15 cellular contexts compared by ENCODE assay signal in the genomic region with DNA sequence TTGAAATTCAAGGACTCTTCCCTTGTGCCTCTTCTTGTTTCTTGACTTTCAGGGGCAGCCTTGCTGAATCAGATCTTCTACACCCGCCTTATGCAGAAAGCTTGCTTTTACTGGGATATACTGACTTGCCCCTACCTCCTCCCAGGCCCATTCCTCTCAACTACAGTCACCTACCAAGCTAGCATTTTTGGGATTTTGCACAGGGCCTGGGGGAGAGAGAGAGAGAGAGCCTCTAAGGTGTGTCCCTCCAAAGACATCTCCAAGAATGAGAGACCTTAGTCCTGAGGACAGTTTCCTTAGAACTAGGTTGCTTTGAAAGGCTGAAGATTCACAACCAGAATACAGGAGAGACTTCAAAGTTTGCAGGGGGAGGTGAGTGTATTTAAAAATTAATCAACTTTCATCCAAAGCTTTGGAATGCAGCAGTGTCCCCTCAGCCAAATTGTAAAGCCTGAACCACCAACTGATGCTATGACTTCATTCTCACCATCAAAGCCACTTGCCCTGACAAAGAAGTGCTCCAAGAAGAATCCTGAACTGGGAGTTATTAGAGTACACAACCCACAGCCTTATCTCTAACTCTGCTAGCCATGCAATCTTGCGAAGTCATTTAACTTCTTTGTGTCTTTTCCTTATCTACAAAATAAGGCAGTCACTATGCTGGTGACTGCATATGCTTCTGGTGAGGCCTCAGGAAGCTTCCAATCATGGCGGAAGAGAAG.
DNase-seq lines count a peak whose midpoint lies in the region; ATAC-seq and TF ChIP-seq lines count a peak whose summit lies in the region.
"Had no signal": no experiment of that assay in that cellular context is flagged by ENCODE, and none has a peak within 500 bp of the region (broad histone marks: within the 10 kb centered on the region; RNA-seq: fewer than 3 reads in every experiment).

No MANE protein-coding gene starts in this region.

- H3K4me3 Mint-ChIP-seq in activated CD4-positive, alpha-beta T cell treated with anti-CD3 and anti-CD28 coated beads, Interleukin-2, amount 10 ng/mL, durations not matched to agents 7 days and 5 days: no peak overlapping the region
- no peak overlapping the region for H3K4me3 Mint-ChIP-seq in CD8-positive, alpha-beta memory T cell
- peak overlapping the region; percentile 56 for H3K4me3 Mint-ChIP-seq in T-helper 2 cell treated with Interferon-gamma antibody and Interleukin-4, amounts not matched to agents 5 μg/mL and 100 μg/mL, for 36 hours
- H3K4me3 Mint-ChIP-seq in activated T-cell treated with anti-CD3 and anti-CD28 coated beads, Interleukin-2, amount 50 U/mL, for 72 hours: no peak overlapping the region
- no peak overlapping the region for H3K4me3 Mint-ChIP-seq in osteocyte (ENCODE audit: unreplicated experiment)
- H3K4me3 Mint-ChIP-seq: HFFc6 had no signal

- H3K9me3 Mint-ChIP-seq in activated CD4-positive, alpha-beta T cell treated with anti-CD3 and anti-CD28 coated beads, Interleukin-2, amount 10 ng/mL, durations not matched to agents 7 days and 5 days: peaks cover 27% of the 10 kb centered on the region
- H3K9me3 Mint-ChIP-seq in CD8-positive, alpha-beta memory T cell: peaks cover 0 to 3% (median 0%) of the 10 kb centered on the region in 5 donors
- peaks cover 20% of the 10 kb centered on the region for H3K9me3 Mint-ChIP-seq in T-helper 2 cell treated with Interferon-gamma antibody and Interleukin-4, amounts not matched to agents 5 μg/mL and 100 μg/mL, for 36 hours
- peaks cover 0 to 4% of the 10 kb centered on the region in 2 donors for H3K9me3 Mint-ChIP-seq in activated T-cell treated with anti-CD3 and anti-CD28 coated beads, Interleukin-2, amount 50 U/mL, for 72 hours
- no peaks in the 10 kb centered on the region for H3K9me3 Mint-ChIP-seq in osteocyte (ENCODE audit: unreplicated experiment)

- TF ChIP-seq CTCF in esophagus muscularis mucosa (IDR thresholded peaks at IDR 0.05) (no peak), osteocyte (IDR thresholded peaks at IDR 0.05) (no peak)

- H3K27ac ChIP-seq in CD8-positive, alpha-beta memory T cell (ENCODE audit: low read depth, low read length): peak overlapping the region; percentile 51
- H3K27ac ChIP-seq in esophagus muscularis mucosa (replicated peaks in 1 of 4): no peak overlapping the region
- H3K27ac ChIP-seq: BLaER1 treated with 17β-estradiol and CSF1 and Interleukin-3, amounts not matched to agents 10 nM and 100 nM had no signal

- in situ Hi-C loops in KBM-7 (cut with MboI; ENCODE audit: low pct_unique_long_range_greater_than_20kb, low sequenced_read_pairs): no loop called here

- H3K27ac Mint-ChIP-seq in activated CD4-positive, alpha-beta T cell treated with anti-CD3 and anti-CD28 coated beads, Interleukin-2, amount 10 ng/mL, durations not matched to agents 7 days and 5 days: peak overlapping the region; percentile 72
- H3K27ac Mint-ChIP-seq in CD8-positive, alpha-beta memory T cell: peak overlapping the region in 1 of 8 donors; percentile 38
- peak overlapping the region; percentile 81 for H3K27ac Mint-ChIP-seq in T-helper 2 cell treated with Interferon-gamma antibody and Interleukin-4, amounts not matched to agents 5 μg/mL and 100 μg/mL, for 36 hours
- H3K27ac Mint-ChIP-seq in activated T-cell treated with anti-CD3 and anti-CD28 coated beads, Interleukin-2, amount 50 U/mL, for 72 hours: no peak overlapping the region
- H3K27ac Mint-ChIP-seq in osteocyte (ENCODE audit: unreplicated experiment): no peak overlapping the region
- H3K27ac Mint-ChIP-seq: HFFc6 had no signal

- H3K4me3 ChIP-seq in CD8-positive, alpha-beta memory T cell (ENCODE audit: low read length): no peak overlapping the region
- H3K4me3 ChIP-seq in esophagus muscularis mucosa: no peak overlapping the region
- H3K4me3 ChIP-seq: BLaER1 treated with 17β-estradiol and CSF1 and Interleukin-3, amounts not matched to agents 10 nM and 100 nM had no signal

- no peak for DNase-seq in activated CD4-positive, alpha-beta T cell treated with anti-CD3 and anti-CD28 coated beads, Interleukin-2, amount 10 ng/mL, durations not matched to agents 7 days and 5 days
- DNase-seq in activated CD4-positive, alpha-beta T cell treated with anti-CD3 and anti-CD28 coated beads, Interleukin-2, amount 50 U/mL, for 4 hours: no peak
- DNase-seq in CD8-positive, alpha-beta memory T cell: no peak
- no peak for DNase-seq in T-helper 2 cell treated with Interferon-gamma antibody and Interleukin-4, amounts not matched to agents 5 μg/mL and 100 μg/mL, for 36 hours (ENCODE audit: low spot score)
- DNase-seq in esophagus muscularis mucosa (ENCODE audit: extremely low spot score) (peak; percentile 42), KBM-7 (no peak), osteocyte (ENCODE audit: extremely low spot score, unreplicated experiment) (no peak)
- DNase-seq in activated T-cell treated with anti-CD3 and anti-CD28 coated beads, Interleukin-2, amount 50 U/mL, for 72 hours: no peak
- DNase-seq: DMS153, HFFc6, MV-4-11, NCI-H1417 treated with DMSO at 0.1 percent for 48 hours, NCI-H2029 treated with DMSO at 0.1 percent for 48 hours, NCI-H524 had no signal

- peaks cover 15% of the 10 kb centered on the region for H3K27me3 Mint-ChIP-seq in activated CD4-positive, alpha-beta T cell treated with anti-CD3 and anti-CD28 coated beads, Interleukin-2, amount 10 ng/mL, durations not matched to agents 7 days and 5 days
- peaks cover 0 to 6% of the 10 kb centered on the region in 2 donors for H3K27me3 Mint-ChIP-seq in CD8-positive, alpha-beta memory T cell
- no peaks in the 10 kb centered on the region for H3K27me3 Mint-ChIP-seq in T-helper 2 cell treated with Interferon-gamma antibody and Interleukin-4, amounts not matched to agents 5 μg/mL and 100 μg/mL, for 36 hours (ENCODE audit: low read depth)
- peaks cover 16% of the 10 kb centered on the region for H3K27me3 Mint-ChIP-seq in activated T-cell treated with anti-CD3 and anti-CD28 coated beads, Interleukin-2, amount 50 U/mL, for 72 hours (ENCODE audit: low read depth)
- H3K27me3 Mint-ChIP-seq in osteocyte (ENCODE audit: unreplicated experiment): no peaks in the 10 kb centered on the region

- peaks cover 77% of the 10 kb centered on the region for H3K4me1 Mint-ChIP-seq in activated CD4-positive, alpha-beta T cell treated with anti-CD3 and anti-CD28 coated beads, Interleukin-2, amount 10 ng/mL, durations not matched to agents 7 days and 5 days
- peaks cover 43 to 71% (median 46%) of the 10 kb centered on the region in 3 donors for H3K4me1 Mint-ChIP-seq in CD8-positive, alpha-beta memory T cell
- H3K4me1 Mint-ChIP-seq in T-helper 2 cell treated with Interferon-gamma antibody and Interleukin-4, amounts not matched to agents 5 μg/mL and 100 μg/mL, for 36 hours (ENCODE audit: low read depth): peaks cover 68% of the 10 kb centered on the region
- H3K4me1 Mint-ChIP-seq in activated T-cell treated with anti-CD3 and anti-CD28 coated beads, Interleukin-2, amount 50 U/mL, for 72 hours (ENCODE audit: low read depth): peaks cover 57% of the 10 kb centered on the region
- H3K4me1 Mint-ChIP-seq in osteocyte (ENCODE audit: unreplicated experiment): no peaks in the 10 kb centered on the region

- no peak for ATAC-seq in activated T-cell treated with anti-CD3 and anti-CD28 coated beads, Interleukin-2, amount 50 U/mL, for 72 hours (replicated peaks in 1 of 2)

- 91% methylated on average over 3 of the region's 3 CpGs for WGBS in esophagus muscularis mucosa

- peaks cover 37% of the 10 kb centered on the region for H3K4me1 ChIP-seq in CD8-positive, alpha-beta memory T cell (ENCODE audit: insufficient read depth, low read length)
- no peaks in the 10 kb centered on the region for H3K4me1 ChIP-seq in esophagus muscularis mucosa

- H3K27me3 ChIP-seq in CD8-positive, alpha-beta memory T cell (ENCODE audit: insufficient read depth, low read length, poor library complexity, severe bottlenecking): no peaks in the 10 kb centered on the region
- no peaks in the 10 kb centered on the region for H3K27me3 ChIP-seq in esophagus muscularis mucosa
- H3K27me3 ChIP-seq: BLaER1 treated with 17β-estradiol and CSF1 and Interleukin-3, amounts not matched to agents 10 nM and 100 nM had no signal

- H3K36me3 ChIP-seq in CD8-positive, alpha-beta memory T cell (ENCODE audit: insufficient read depth, low read length): no peaks in the 10 kb centered on the region
- no peaks in the 10 kb centered on the region for H3K36me3 ChIP-seq in esophagus muscularis mucosa
- H3K36me3 ChIP-seq: BLaER1 treated with 17β-estradiol and CSF1 and Interleukin-3, amounts not matched to agents 10 nM and 100 nM had no signal

- intact Hi-C loops in esophagus muscularis mucosa (cut with DNase I): no loop called here

- POLR2A ChIA-PET in activated CD4-positive, alpha-beta T cell treated with anti-CD3 and anti-CD28 coated beads, Interleukin-2, amount 10 ng/mL, durations not matched to agents 7 days and 5 days (lab: Charles Lee): no interaction called here
- POLR2A ChIA-PET in CD8-positive, alpha-beta memory T cell (lab: Charles Lee): no interaction called here

- H3K9me3 ChIP-seq in CD8-positive, alpha-beta memory T cell (ENCODE audit: low read length): no peaks in the 10 kb centered on the region
- no peaks in the 10 kb centered on the region for H3K9me3 ChIP-seq in esophagus muscularis mucosa

- CTCF ChIA-PET in activated CD4-positive, alpha-beta T cell treated with anti-CD3 and anti-CD28 coated beads, Interleukin-2, amount 10 ng/mL, durations not matched to agents 7 days and 5 days (lab: Charles Lee): interaction anchor here (0.6 to 1.8 kb wide), 4 partner anchors 12 to 815 kb away, joined by 3 to 5 read pairs (median 4); no protein-coding TSS in a partner anchor
- CTCF ChIA-PET in CD8-positive, alpha-beta memory T cell (lab: Charles Lee): no interaction called here

- TF ChIP-seq POLR2A in esophagus muscularis mucosa (IDR thresholded peaks at IDR 0.05; ENCODE audit: low read depth): no peak

- peaks cover 52% of the 10 kb centered on the region for H3K36me3 Mint-ChIP-seq in activated CD4-positive, alpha-beta T cell treated with anti-CD3 and anti-CD28 coated beads, Interleukin-2, amount 10 ng/mL, durations not matched to agents 7 days and 5 days (ENCODE audit: low read depth)
- H3K36me3 Mint-ChIP-seq in CD8-positive, alpha-beta memory T cell: peaks cover 0 to 3% (median 0%) of the 10 kb centered on the region in 3 donors
- H3K36me3 Mint-ChIP-seq in T-helper 2 cell treated with Interferon-gamma antibody and Interleukin-4, amounts not matched to agents 5 μg/mL and 100 μg/mL, for 36 hours (ENCODE audit: low read depth): peaks cover 24% of the 10 kb centered on the region
- no peaks in the 10 kb centered on the region for H3K36me3 Mint-ChIP-seq in activated T-cell treated with anti-CD3 and anti-CD28 coated beads, Interleukin-2, amount 50 U/mL, for 72 hours (ENCODE audit: insufficient read depth in 2 of 2)
- no peaks in the 10 kb centered on the region for H3K36me3 Mint-ChIP-seq in osteocyte (ENCODE audit: unreplicated experiment)

- no peak for TF ChIP-seq EP300 in esophagus muscularis mucosa (IDR thresholded peaks at IDR 0.05)

Comparison
In these comparisons a context has a peak if more than half of its experiments do, and no peak if none do; other contexts are left out.
1. H3K27ac Mint-ChIP-seq: peak in activated CD4-positive, alpha-beta T cell treated with anti-CD3 and anti-CD28 coated beads, Interleukin-2, amount 10 ng/mL, durations not matched to agents 7 days and 5 days (single experiment) and T-helper 2 cell treated with Interferon-gamma antibody and Interleukin-4, amounts not matched to agents 5 μg/mL and 100 μg/mL, for 36 hours (single experiment); none in activated T-cell treated with anti-CD3 and anti-CD28 coated beads, Interleukin-2, amount 50 U/mL, for 72 hours (single experiment) and osteocyte (single experiment).